25 cellular contexts compared by ENCODE assay signal in the genomic region with DNA sequence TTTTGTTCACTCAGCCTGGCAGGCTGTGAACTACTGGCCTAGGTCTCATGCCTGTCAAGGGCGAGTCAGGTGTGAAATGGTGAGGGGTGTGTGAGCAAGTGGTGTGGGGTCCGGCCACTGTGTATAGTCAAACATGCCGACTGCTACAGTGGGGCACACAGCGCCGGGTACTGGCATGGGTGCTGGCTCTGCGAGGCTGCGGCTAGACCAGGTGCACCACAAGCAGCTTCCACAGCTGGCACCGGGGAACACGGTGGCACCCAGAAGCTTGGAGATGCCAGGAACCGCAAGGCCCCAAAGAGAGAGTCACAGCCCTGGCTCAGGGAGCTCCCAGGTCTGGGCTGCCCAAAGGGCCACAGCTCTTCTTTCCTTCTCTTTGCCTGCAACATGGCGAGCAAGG. TPM values are rescaled to one million over a fixed set of nuclear protein-coding genes. Genes with fewer than 3 reads are reported as not detected.
"Had no signal": no experiment of that assay in that cellular context is flagged by ENCODE, and none has a peak within 500 bp of the region (broad histone marks: within the 10 kb centered on the region; RNA-seq: fewer than 3 reads in every experiment).

No MANE protein-coding gene starts in this region.

- H2AFZ ChIP-seq: neural progenitor cell, parathyroid adenoma had no signal

- H3K27ac ChIP-seq: neural progenitor cell, neutrophil, parathyroid adenoma, psoas muscle, right lobe of liver, skin epidermis, stomach, thoracic aorta, thyroid gland, tibial nerve, upper lobe of right lung, uterus had no signal

- H3K4me3 ChIP-seq: neural progenitor cell, psoas muscle, right lobe of liver, skin epidermis, smooth muscle cell, stomach, thoracic aorta, thyroid gland, tibial nerve, upper lobe of right lung, uterus had no signal

- H3K9ac ChIP-seq: neural progenitor cell, parathyroid adenoma had no signal

- DNase-seq: naive B cell; naive thymus-derived CD8-positive, alpha-beta T cell; nephron progenitor cell; nucleus accumbens; psoas muscle; right cardiac atrium; right lobe of liver; stimulated activated CD4-positive, alpha-beta T cell treated with anti-CD3 and anti-CD28 coated beads, Interleukin-15, amount 100 ng/mL, for 24 hours; stimulated activated CD4-positive, alpha-beta T cell treated with anti-CD3 and anti-CD28 coated beads, Interleukin-2, amount 100 ng/mL, for 24 hours; stimulated activated CD4-positive, alpha-beta T cell treated with anti-CD3 and anti-CD28 coated beads, Interleukin-2, amount 100 ng/mL, for 48 hours; stimulated activated CD4-positive, alpha-beta T cell treated with anti-CD3 and anti-CD28 coated beads, Interleukin-4, amount 100 ng/mL, for 24 hours; stimulated activated naive CD4-positive, alpha-beta T cell; stomach; thyroid gland; upper lobe of right lung; uterus had no signal

- H3K79me2 ChIP-seq: parathyroid adenoma had no signal

- H3K9me3 ChIP-seq: neutrophil, psoas muscle, right lobe of liver, stomach, thoracic aorta, thyroid gland, tibial nerve, upper lobe of right lung, uterus had no signal

- H3K36me3 ChIP-seq: neural progenitor cell, neutrophil, right lobe of liver, thoracic aorta, thyroid gland, tibial nerve, upper lobe of right lung, uterus had no signal

- H3K4me1 ChIP-seq: neural progenitor cell, parathyroid adenoma, psoas muscle, right lobe of liver, stomach, thyroid gland, tibial nerve, upper lobe of right lung, uterus had no signal

- H3K4me2 ChIP-seq: neural progenitor cell, smooth muscle cell had no signal

- H3K27me3 ChIP-seq: neural progenitor cell, neutrophil, right lobe of liver, stomach, thyroid gland, tibial nerve, upper lobe of right lung, uterus had no signal

RNA-seq across cellular contexts. Expression of gene CCDC68, which starts 49.7 kb away (rescaled TPM):
- total RNA-seq: myocyte; naive thymus-derived CD8-positive, alpha-beta T cell; osteocyte had no signal
- polyA plus RNA-seq: naive thymus-derived CD8-positive, alpha-beta T cell had no signal
